ENCODE assay signal across 8 cellular contexts in genomic region chr13:51764184-51765141, GRCh38. TPM values are rescaled to one million over a fixed set of nuclear protein-coding genes. Genes with fewer than 3 reads are reported as not detected.
DNase-seq lines count a peak whose midpoint lies in the region; ATAC-seq and TF ChIP-seq lines count a peak whose summit lies in the region.

No MANE protein-coding gene starts in this region.

- DNase-seq in EL (peak; percentile 78), NCI-H146 (lab: John Stamatoyannopoulos, UW) (peak; percentile 33), activated T-cell treated with anti-CD3 and anti-CD28 coated beads for 1 hour (ENCODE audit: low read depth) (peak; percentile 19), fibroblast of pulmonary artery (ENCODE audit: low read depth) (peak; percentile 71), osteocyte (ENCODE audit: extremely low spot score, unreplicated experiment) (no peak), thyroid gland (peak; percentile 93), 8988T (no peak)

- H3K36me3 ChIP-seq in thyroid gland, result no peaks in the 10 kb centered on the region

- H3K36me3 Mint-ChIP-seq in osteocyte (ENCODE audit: unreplicated experiment), result peaks cover 34% of the 10 kb centered on the region

- 20 to 29% methylated on average over 12 of the region's 12 CpGs for WGBS in thyroid gland, 2 donors

- H3K27me3 Mint-ChIP-seq in osteocyte (ENCODE audit: unreplicated experiment), result no peaks in the 10 kb centered on the region

- peak overlapping the region; percentile 96 to 100 (median 97) for H3K27ac ChIP-seq in thyroid gland

- no peak overlapping the region for H3K4me3 Mint-ChIP-seq in osteocyte (ENCODE audit: unreplicated experiment)

- peaks cover 60 to 69% of the 10 kb centered on the region in 2 donors for H3K4me1 ChIP-seq in thyroid gland

- peak; percentile 74 for ATAC-seq in GM21737 (IDR thresholded peaks at IDR 0.05; ENCODE audit: unreplicated experiment)

- no peaks in the 10 kb centered on the region for H3K9me3 Mint-ChIP-seq in osteocyte (ENCODE audit: unreplicated experiment)

- no peaks in the 10 kb centered on the region for H3K9me3 ChIP-seq in thyroid gland

- peaks cover 11% of the 10 kb centered on the region for H3K4me1 Mint-ChIP-seq in osteocyte (ENCODE audit: unreplicated experiment)

- TF ChIP-seq POLR2A in thyroid gland (IDR thresholded peaks at IDR 0.05), result peak in 1 of 2 donors; percentile 67

- intact Hi-C loops in thyroid gland (cut with DNase I), result no loop called here

- TF ChIP-seq CTCF in fibroblast of pulmonary artery (IDR thresholded peaks at IDR 0.05; ENCODE audit: low read length, missing control alignments) (no peak), osteocyte (IDR thresholded peaks at IDR 0.05) (no peak), thyroid gland (IDR thresholded peaks at IDR 0.05) (peak in 2 of 6 experiments; percentile 4 to 6)

- no peak overlapping the region for H3K4me3 ChIP-seq in fibroblast of pulmonary artery (replicated peaks; ENCODE audit: low read depth, low read length)
- no peak overlapping the region for H3K4me3 ChIP-seq in thyroid gland (replicated peaks in 1 of 3)

- H3K27me3 ChIP-seq in thyroid gland, result no peaks in the 10 kb centered on the region

- H3K27ac Mint-ChIP-seq in osteocyte (ENCODE audit: unreplicated experiment), result peak overlapping the region; percentile 54

RNA-seq across cellular contexts. Expression of gene DHRS12, which starts 39.5 kb away (rescaled TPM):
- total RNA-seq in osteocyte (9.2 and 9.3 TPM in 2 replicates), thyroid gland (10 to 100 TPM; 23.1 to 34.2 (median 27.4) TPM)

Comparison
In these comparisons a context has a peak if more than half of its experiments do, and no peak if none do; other contexts are left out.
1. DNase-seq: peak in EL (single experiment), NCI-H146 (single experiment), activated T-cell treated with anti-CD3 and anti-CD28 coated beads for 1 hour (single experiment), fibroblast of pulmonary artery (single experiment) and thyroid gland (2 of 2); none in osteocyte (single experiment) and 8988T (single experiment).